8 cellular contexts compared by ENCODE assay signal in the genomic region with DNA sequence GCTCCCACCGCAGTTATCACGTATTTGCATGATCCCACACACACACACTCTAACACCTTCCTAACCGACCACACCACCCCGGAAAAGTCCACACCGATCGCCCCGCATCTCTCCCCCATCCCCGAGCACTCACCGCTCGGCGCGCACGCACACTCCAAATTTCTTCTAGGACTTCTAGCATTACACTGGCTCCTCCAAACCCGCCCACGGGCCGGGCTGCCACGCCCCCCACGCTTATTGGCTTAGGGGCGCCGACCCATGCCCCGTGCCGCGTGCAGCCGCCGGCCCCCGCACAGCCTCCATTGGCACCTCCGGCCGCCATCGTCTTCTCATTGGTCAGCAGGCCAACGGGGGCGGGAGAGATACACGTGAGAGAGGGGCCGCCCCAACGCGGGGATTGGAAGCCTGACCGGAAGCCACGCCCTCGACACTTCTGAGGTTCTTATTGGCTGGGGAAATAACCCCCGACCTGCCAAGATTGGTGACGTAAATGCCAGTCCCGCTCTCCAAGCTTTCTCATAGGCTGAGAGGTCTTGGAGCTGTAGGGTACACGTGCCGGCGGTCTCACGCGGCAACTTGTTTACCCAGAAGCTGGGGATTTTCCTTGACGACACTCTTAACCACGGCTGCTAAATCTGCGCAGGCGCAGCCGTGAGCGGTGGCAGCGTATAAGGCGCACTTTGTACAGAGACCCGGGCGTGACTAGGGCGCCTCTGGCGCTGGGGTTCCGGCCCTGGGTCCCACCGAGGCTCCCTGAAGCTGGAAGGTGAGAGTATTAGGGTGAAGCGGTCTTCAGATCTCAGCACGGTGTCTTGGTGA.
DNase-seq lines count a peak whose midpoint lies in the region; ATAC-seq and TF ChIP-seq lines count a peak whose summit lies in the region.

No MANE protein-coding gene starts in this region.

- H3K4me3 ChIP-seq in choroid plexus epithelial cell (ENCODE audit: low read depth, low read length) = peak overlapping the region; percentile 90

- TF ChIP-seq CTCF in choroid plexus epithelial cell (conservative IDR thresholded peaks at IDR 0.05; ENCODE audit: low read depth, low read length) = peak; percentile 9

- ATAC-seq in GM19035 (IDR thresholded peaks at IDR 0.05; ENCODE audit: unreplicated experiment) (peak; percentile 75), HG03342 (IDR thresholded peaks at IDR 0.05; ENCODE audit: unreplicated experiment) (peak; percentile 70)

- peak; percentile 85 to 90 for DNase-seq in AML-193 (lab: John Stamatoyannopoulos, UW)
- DNase-seq in NCI-H446 (lab: John Stamatoyannopoulos, UW) = peak; percentile 98 to 99
- peak; percentile 99 for DNase-seq in activated CD4-positive, CD25-positive, alpha-beta regulatory T cell treated with anti-CD3 and anti-CD28 coated beads, Interleukin-2, amount 50 U/mL, for 72 hours
- DNase-seq in choroid plexus epithelial cell (ENCODE audit: low read depth) = peak; percentile 100
- peak; percentile 100 for DNase-seq in kidney glomerular epithelial cell (lab: John Stamatoyannopoulos, UW)
- DNase-seq in stimulated activated CD4-positive, alpha-beta T cell treated with anti-CD3 and anti-CD28 coated beads, Interleukin-1b, Interleukin-23, amount 100 ng/mL, for 1 hour (ENCODE audit: low read depth in 2 of 2) = peak; percentile 99 to 100

Comparison
In these comparisons a context has a peak if more than half of its experiments do, and no peak if none do; other contexts are left out.
1. Peak in every context shown above with its lines: DNase-seq, ATAC-seq and H3K4me3 ChIP-seq.